ENCODE assay signal across 13 cellular contexts in genomic region chr18:48771641-48772380, GRCh38.
DNase-seq lines count a peak whose midpoint lies in the region; TF ChIP-seq lines count a peak whose summit lies in the region.
"Had no signal": no experiment of that assay in that cellular context is flagged by ENCODE, and none has a peak within 500 bp of the region (broad histone marks: within the 10 kb centered on the region; RNA-seq: fewer than 3 reads in every experiment).

No MANE protein-coding gene starts in this region.

- no peak overlapping the region for H3T11ph ChIP-seq in H9 (ENCODE audit: low read length)

- no peaks in the 10 kb centered on the region for H3K79me2 ChIP-seq in H9 (ENCODE audit: insufficient read depth, low read length)

- TF ChIP-seq EP300 in sigmoid colon (IDR thresholded peaks at IDR 0.05) = no peak

- H2BK120ac ChIP-seq in H9 (ENCODE audit: low read depth, low read length, poor library complexity, severe bottlenecking) = no peak overlapping the region

- H3K4me2 ChIP-seq in H9 (ENCODE audit: insufficient read depth, insufficient read length, low read length) = no peak overlapping the region
- H3K4me2 ChIP-seq: PC-9 had no signal

- H3K27ac ChIP-seq in ascending aorta = peak overlapping the region; percentile 68 to 71
- H3K27ac ChIP-seq in sigmoid colon = peak overlapping the region; percentile 55 to 78 (median 71)
- H3K27ac ChIP-seq in caudate nucleus (ENCODE audit: low read depth, low read length) = no peak overlapping the region
- H3K27ac ChIP-seq in H9 (ENCODE audit: insufficient read length, low read depth, low read length) = no peak overlapping the region
- H3K27ac ChIP-seq: brain microvascular endothelial cell, PC-9 had no signal

- H2AK5ac ChIP-seq in H9 (ENCODE audit: insufficient read length, low read length) = no peak overlapping the region

- no peak overlapping the region for H2BK5ac ChIP-seq in H9 (ENCODE audit: insufficient read length, low read length)

- H3K9me3 ChIP-seq in ascending aorta (no peaks in the 10 kb centered on the region), sigmoid colon (no peaks in the 10 kb centered on the region), H9 (ENCODE audit: control insufficient read depth, low read depth, low read length) (no peaks in the 10 kb centered on the region)

- no peak overlapping the region for H2AFZ ChIP-seq in H9 (ENCODE audit: low read length)
- H2AFZ ChIP-seq: PC-9 had no signal

- H3K4me3 ChIP-seq in ascending aorta (no peak overlapping the region), sigmoid colon (no peak overlapping the region)
- H3K4me3 ChIP-seq: PC-9 had no signal

- H3K36me3 ChIP-seq in ascending aorta (peaks cover 8 to 12% of the 10 kb centered on the region in 2 donors), sigmoid colon (no peaks in the 10 kb centered on the region)

- no peaks in the 10 kb centered on the region for H3K9me3 Mint-ChIP-seq in H9
- H3K9me3 Mint-ChIP-seq: IgD-negative memory B cell had no signal

- H3K4me3 Mint-ChIP-seq in H9 = no peak overlapping the region
- H3K4me3 Mint-ChIP-seq: CD14-positive monocyte, IgD-negative memory B cell had no signal

- no peak overlapping the region for H3K23ac ChIP-seq in H9 (ENCODE audit: insufficient read length, low read depth, low read length)

- H2BK20ac ChIP-seq in H9 (ENCODE audit: low read depth, low read length, poor library complexity, severe bottlenecking) = no peak overlapping the region

- no peaks in the 10 kb centered on the region for H4K20me1 ChIP-seq in H9 (ENCODE audit: control insufficient read depth, insufficient read depth, insufficient read length)

- peak; percentile 76 for DNase-seq in MV-4-11 (lab: John Stamatoyannopoulos, UW)
- no peak for DNase-seq in ascending aorta (ENCODE audit: low spot score in 2 of 2)
- peak; percentile 17 for DNase-seq in kidney tubule cell (ENCODE audit: low spot score)
- no peak for DNase-seq in sigmoid colon
- no peak for DNase-seq in activated T-cell treated with anti-CD3 and anti-CD28 coated beads, Interleukin-2, amount 50 U/mL, for 1 hour
- DNase-seq in caudate nucleus (lab: John Stamatoyannopoulos, UW) = no peak
- DNase-seq in H9 = no peak
- no peak for DNase-seq in hepatic stellate cell (ENCODE audit: low spot score)
- DNase-seq: brain microvascular endothelial cell, NCI-H187 treated with DMSO at 0.1 percent for 48 hours, PC-9 had no signal

- no peak overlapping the region for H4K5ac ChIP-seq in H9 (ENCODE audit: insufficient read length, low read depth, low read length)

- no peak overlapping the region for H3K18ac ChIP-seq in H9 (ENCODE audit: insufficient read length, low read depth, low read length)

- H4K8ac ChIP-seq in H9 (replicated peaks; ENCODE audit: insufficient read length, low read depth, low read length) = no peak overlapping the region

- H3K9ac ChIP-seq in H9 (ENCODE audit: extremely low read depth, insufficient read length, low read length) = no peak overlapping the region

- H3K27ac Mint-ChIP-seq in H9 = no peak overlapping the region
- H3K27ac Mint-ChIP-seq: IgD-negative memory B cell had no signal

- no peak overlapping the region for H3K56ac ChIP-seq in H9 (ENCODE audit: insufficient read length, low read depth, low read length)

- no peaks in the 10 kb centered on the region for H3K79me1 ChIP-seq in H9 (ENCODE audit: insufficient read depth, low read depth, low read length, poor library complexity, severe bottlenecking)

- TF ChIP-seq CTCF in ascending aorta (IDR thresholded peaks at IDR 0.05) (no peak), sigmoid colon (IDR thresholded peaks at IDR 0.05) (no peak), H9 (conservative IDR thresholded peaks at IDR 0.05) (no peak)

- no peak overlapping the region for H3K4ac ChIP-seq in H9 (ENCODE audit: low read depth, low read length)

- H3K14ac ChIP-seq in H9 (ENCODE audit: insufficient read depth, low read length) = no peak overlapping the region

- H2BK12ac ChIP-seq in H9 (ENCODE audit: insufficient read length, low read depth, low read length) = no peak overlapping the region

- intact Hi-C loops in ascending aorta (cut with DNase I) (loop anchor here (10.0 kb wide), 2 partner anchors 463 to 643 kb away; no protein-coding TSS in a partner anchor), sigmoid colon (cut with DNase I) (loop anchor here (10.0 kb wide), 1 partner anchor 693 kb away; the partner anchor contains the start of gene DYM)

- H3K27me3 ChIP-seq in ascending aorta (no peaks in the 10 kb centered on the region), sigmoid colon (no peaks in the 10 kb centered on the region), H9 (ENCODE audit: insufficient read depth, low read length) (no peaks in the 10 kb centered on the region)
- H3K27me3 ChIP-seq: brain microvascular endothelial cell had no signal

- peaks cover under 1 to 14% of the 10 kb centered on the region in 2 experiments; a peak in 3 of 4 replicates for H3K4me1 Mint-ChIP-seq in H9

- no peaks in the 10 kb centered on the region; the same call in 1 of the 2 replicates for H3K27me3 Mint-ChIP-seq in H9 (ENCODE audit: low read depth)

- no peaks in the 10 kb centered on the region for H3K23me2 ChIP-seq in H9 (ENCODE audit: insufficient read length, low read depth, low read length, poor library complexity, severe bottlenecking)

- H2BK15ac ChIP-seq in H9 (ENCODE audit: low read depth, low read length) = no peak overlapping the region

- H3K4me1 ChIP-seq in ascending aorta = peaks cover 0 to 4% of the 10 kb centered on the region in 2 donors
- peaks cover 0 to 56% (median 36%) of the 10 kb centered on the region in 4 donors for H3K4me1 ChIP-seq in sigmoid colon
- H3K4me1 ChIP-seq in H9 (ENCODE audit: insufficient read depth, low read length) = peaks cover under 1% of the 10 kb centered on the region; the same call in 1 of the 2 replicates

- peaks cover 0 to 2% (median 0%) of the 10 kb centered on the region in 3 experiments; a peak in 2 of 7 replicates for H3K36me3 Mint-ChIP-seq in H9 (ENCODE audit: insufficient read depth in 1 of 3, low read depth in 3 of 3)
- H3K36me3 Mint-ChIP-seq: IgD-negative memory B cell had no signal

- WGBS in sigmoid colon, 2 donors = 69 to 89% methylated on average over 23 of the region's 23 CpGs
- WGBS in H9 (ENCODE audit: extremely low coverage, insufficient read length, low lambda C conversion rate) = no CpG with 5 or more reads among the region's 23 CpGs

- H4K91ac ChIP-seq in H9 (ENCODE audit: insufficient read length, low read depth, low read length) = no peak overlapping the region

- no peak for TF ChIP-seq POLR2A in sigmoid colon (IDR thresholded peaks at IDR 0.05)

Comparison
In these comparisons a context has a peak if more than half of its experiments do, and no peak if none do; other contexts are left out.
1. DNase-seq: peak in MV-4-11 (single experiment) and kidney tubule cell (single experiment); none in ascending aorta (0 of 2), sigmoid colon (single experiment), activated T-cell treated with anti-CD3 and anti-CD28 coated beads, Interleukin-2, amount 50 U/mL, for 1 hour (single experiment), caudate nucleus (0 of 61), H9 (single experiment) and hepatic stellate cell (single experiment).
2. H3K27ac ChIP-seq: peak in ascending aorta (2 of 2) and sigmoid colon (4 of 4); none in caudate nucleus (single experiment) and H9 (single experiment).